Comparison of ENCODE assay signal across 1 cellular context in the genomic region with DNA sequence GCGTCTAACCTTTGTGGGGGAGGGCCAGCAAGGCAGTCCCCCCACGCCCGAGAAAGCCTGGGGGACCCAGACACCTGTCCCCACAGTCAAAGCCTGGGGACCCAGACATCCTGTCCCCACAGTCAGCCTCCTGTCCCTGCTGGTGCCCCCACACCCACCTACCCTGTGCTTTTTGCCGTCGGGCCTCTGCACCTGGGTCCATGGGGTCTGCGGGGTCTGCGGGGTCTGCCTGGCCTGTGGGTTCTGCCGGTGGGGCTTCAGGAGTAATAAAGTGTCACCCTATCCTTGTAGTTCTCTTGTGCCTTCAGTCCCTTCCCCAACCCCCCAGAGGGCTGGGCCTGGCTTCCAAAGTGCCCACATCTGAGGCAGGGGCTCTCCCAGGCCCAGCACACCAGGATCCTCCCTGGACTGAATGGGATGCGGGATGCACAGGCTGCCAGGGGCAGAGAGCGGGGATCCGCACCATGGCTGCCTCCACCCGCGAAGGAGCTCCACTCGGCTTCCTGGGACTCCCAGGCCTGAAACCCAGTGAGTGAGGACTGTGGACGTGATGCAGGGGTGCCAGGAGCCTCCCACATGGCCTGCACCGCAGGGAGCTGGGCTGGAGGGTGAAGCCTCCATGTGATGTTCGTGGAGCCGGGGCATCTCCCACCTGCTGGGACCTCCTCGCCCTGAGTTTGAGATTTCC.
TF ChIP-seq lines count a peak whose summit lies in the region.

No MANE protein-coding gene starts in this region.

TF ChIP-seq in A549, 52 proteins besides CTCF, POLR2A, EP300 and RAD21 (continued from another document):
- peak; percentile 50; the same call in 1 of the 2 replicates for TF ChIP-seq PBX3 (IDR thresholded peaks at IDR 0.05)
